13 cellular contexts compared by ENCODE assay signal in genomic region chr12:94146166-94146565, GRCh38.
"Had no signal": no experiment of that assay in that cellular context is flagged by ENCODE, and none has a peak within 500 bp of the region (broad histone marks: within the 10 kb centered on the region; RNA-seq: fewer than 3 reads in every experiment).

No MANE protein-coding gene starts in this region.

- H3K36me3 Mint-ChIP-seq: naive thymus-derived CD4-positive, alpha-beta T cell; T-cell had no signal

- H3K4me3 ChIP-seq: left ventricle myocardium inferior, mucosa of descending colon, sigmoid colon, spleen, thoracic aorta had no signal

- H3K9me3 ChIP-seq: left ventricle myocardium inferior, mucosa of descending colon, sigmoid colon, spleen, thoracic aorta had no signal

- H3K27ac Mint-ChIP-seq: activated naive CD8-positive, alpha-beta T cell treated with anti-CD3 and anti-CD28 coated beads, Interleukin-2, amount 10 ng/mL, durations not matched to agents 7 days and 5 days had no signal

- H3K4me3 Mint-ChIP-seq: activated naive CD8-positive, alpha-beta T cell treated with anti-CD3 and anti-CD28 coated beads, Interleukin-2, amount 10 ng/mL, durations not matched to agents 7 days and 5 days had no signal

- H3K9me3 Mint-ChIP-seq: activated naive CD8-positive, alpha-beta T cell treated with anti-CD3 and anti-CD28 coated beads, Interleukin-2, amount 10 ng/mL, durations not matched to agents 7 days and 5 days; naive thymus-derived CD4-positive, alpha-beta T cell; T-cell had no signal

- H3K27ac ChIP-seq: left ventricle myocardium inferior, sigmoid colon, spleen, thoracic aorta had no signal

- H3K27me3 Mint-ChIP-seq: T-cell had no signal

- DNase-seq: activated naive CD4-positive, alpha-beta T cell; activated naive CD8-positive, alpha-beta T cell treated with anti-CD3 and anti-CD28 coated beads, Interleukin-2, amount 10 ng/mL, durations not matched to agents 7 days and 5 days; cortex of kidney; effector CD4-positive, alpha-beta T cell; left ventricle myocardium inferior; mucosa of descending colon; naive thymus-derived CD4-positive, alpha-beta T cell; occipital lobe; sigmoid colon; spleen; T-cell; T-helper 9 cell had no signal

- H3K36me3 ChIP-seq: left ventricle myocardium inferior, sigmoid colon, spleen, thoracic aorta had no signal
